In genomic region chr10:46473758-46474157, GRCh38 we compare ENCODE assay signal across 5 cellular contexts. TPM values are rescaled to one million over a fixed set of nuclear protein-coding genes. Genes with fewer than 3 reads are reported as not detected.
"Had no signal": no experiment of that assay in that cellular context is flagged by ENCODE, and none has a peak within 500 bp of the region (broad histone marks: within the 10 kb centered on the region; RNA-seq: fewer than 3 reads in every experiment).

No MANE protein-coding gene starts in this region.

RNA-seq across cellular contexts. Expression of gene NPY4R, which starts 8.0 kb away (rescaled TPM):
- total RNA-seq: LHCN-M2, MCF 10A, OCI-LY7, PC-3, SJCRH30 had no signal
